ENCODE assay signal across 1 cellular context in the genomic region with DNA sequence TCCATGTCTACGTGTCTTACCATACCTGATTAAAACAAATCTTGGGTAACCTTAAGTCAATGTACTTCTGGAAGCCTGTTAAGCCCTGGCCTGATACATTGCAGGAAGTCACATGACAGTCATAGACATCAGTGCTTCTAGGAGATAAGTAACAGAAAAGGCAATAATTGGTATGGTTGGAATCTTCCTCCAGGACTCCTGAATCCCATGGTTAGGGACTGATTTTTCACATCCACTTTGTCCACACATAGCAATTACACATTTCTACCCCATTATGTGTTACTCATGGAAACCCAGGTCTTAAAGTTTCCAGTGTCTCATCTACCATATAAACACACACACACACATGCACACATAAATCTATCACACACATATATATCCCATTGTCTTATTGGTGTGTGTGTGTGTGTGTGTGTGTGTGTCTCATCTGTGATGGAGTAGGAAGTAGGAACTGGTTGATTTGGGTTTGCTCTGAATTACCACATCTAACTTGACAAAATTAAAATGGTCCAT.
TF ChIP-seq lines count a peak whose summit lies in the region.

No MANE protein-coding gene starts in this region.

TF ChIP-seq in GM23338, 12 proteins besides CTCF, POLR2A, EP300 and RAD21 (continued from another document):
- no peak for TF ChIP-seq REST (IDR thresholded peaks at IDR 0.05; ENCODE audit: unreplicated experiment)
TF ChIP-seq in GM23338: peak in this region for 0.
